25 cellular contexts compared by ENCODE assay signal in the genomic region with DNA sequence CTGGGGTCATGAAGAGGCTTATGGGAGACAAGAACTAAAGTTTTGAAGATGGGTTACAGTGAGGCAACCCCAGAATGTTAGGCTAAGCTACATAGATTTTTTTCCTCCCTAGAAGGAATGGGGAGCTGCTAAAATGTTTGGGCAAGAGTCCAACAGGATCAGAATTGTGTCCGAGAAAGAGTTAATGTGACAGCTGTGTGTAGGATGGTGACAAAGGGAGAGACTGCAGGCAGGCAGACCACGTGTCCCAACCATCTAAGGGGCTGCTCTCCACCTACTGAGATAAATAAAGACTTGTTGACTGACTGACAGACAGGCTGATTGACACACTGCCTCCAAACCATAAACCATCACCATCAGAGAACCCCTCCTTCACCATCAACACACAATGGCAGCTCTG.
A peak's percentile ranks its signal among the peaks of the same experiment; 100 is the strongest.
DNase-seq lines count a peak whose midpoint lies in the region; ATAC-seq and TF ChIP-seq lines count a peak whose summit lies in the region.
"Had no signal": no experiment of that assay in that cellular context is flagged by ENCODE, and none has a peak within 500 bp of the region (broad histone marks: within the 10 kb centered on the region; RNA-seq: fewer than 3 reads in every experiment).

No MANE protein-coding gene starts in this region.

- no peak for TF ChIP-seq CTCF in neural progenitor cell (IDR thresholded peaks at IDR 0.05)

- 58% methylated on average over 2 of the region's 2 CpGs for WGBS in mesenchymal stem cell

- no peak overlapping the region for H4K91ac ChIP-seq in mesenchymal stem cell (ENCODE audit: low read length)

- H3K23ac ChIP-seq in mesenchymal stem cell (ENCODE audit: low read length in 2 of 2): no peak overlapping the region

- H2AFZ ChIP-seq in mesenchymal stem cell (ENCODE audit: low read depth, low read length): no peak overlapping the region
- H2AFZ ChIP-seq in neural progenitor cell (replicated peaks): no peak overlapping the region
- H2AFZ ChIP-seq: GM23338 had no signal

- H3K79me1 ChIP-seq in mesenchymal stem cell (replicated peaks; ENCODE audit: low read length, poor library complexity, severe bottlenecking): no peaks in the 10 kb centered on the region

- H4K8ac ChIP-seq in mesenchymal stem cell (ENCODE audit: low read length): peak overlapping the region; percentile 0

- no peak overlapping the region for H2BK5ac ChIP-seq in mesenchymal stem cell (ENCODE audit: low read depth, low read length, poor library complexity, severe bottlenecking)

- H3K36me3 Mint-ChIP-seq in neural progenitor cell: no peaks in the 10 kb centered on the region
- H3K36me3 Mint-ChIP-seq in activated T-cell treated with anti-CD3 and anti-CD28 coated beads, Interleukin-2, amount 50 U/mL, for 72 hours (ENCODE audit: insufficient read depth in 2 of 2): no peaks in the 10 kb centered on the region
- H3K36me3 Mint-ChIP-seq: CD14-positive monocyte; CD8-positive, alpha-beta memory T cell had no signal

- no peaks in the 10 kb centered on the region for H3K9me3 Mint-ChIP-seq in neural progenitor cell
- H3K9me3 Mint-ChIP-seq in activated T-cell treated with anti-CD3 and anti-CD28 coated beads, Interleukin-2, amount 50 U/mL, for 72 hours: no peaks in the 10 kb centered on the region
- H3K9me3 Mint-ChIP-seq: CD4-positive, alpha-beta T cell; CD8-positive, alpha-beta memory T cell; GM23338; HFFc6 had no signal

- H2BK12ac ChIP-seq in mesenchymal stem cell (ENCODE audit: low read length in 2 of 2): peak overlapping the region; percentile 0 to 97

- H3K27me3 ChIP-seq in SJCRH30 (no peaks in the 10 kb centered on the region), mesenchymal stem cell (ENCODE audit: control insufficient read depth in 1 of 2, insufficient read depth in 1 of 2, low read length in 2 of 2) (peaks cover 0 to 6% of the 10 kb centered on the region in 2 experiments), neural progenitor cell (no peaks in the 10 kb centered on the region)
- H3K27me3 ChIP-seq: BLaER1 treated with 17β-estradiol and CSF1 and Interleukin-3, amounts not matched to agents 10 nM and 100 nM had no signal

- no peak overlapping the region for H3K4me3 Mint-ChIP-seq in neural progenitor cell
- no peak overlapping the region for H3K4me3 Mint-ChIP-seq in activated T-cell treated with anti-CD3 and anti-CD28 coated beads, Interleukin-2, amount 50 U/mL, for 72 hours
- H3K4me3 Mint-ChIP-seq: CD14-positive monocyte; CD4-positive, alpha-beta T cell; CD8-positive, alpha-beta memory T cell; GM23338; HFFc6 had no signal

- peak overlapping the region in 1 of 2 experiments; percentile 70 for H3K4ac ChIP-seq in mesenchymal stem cell (ENCODE audit: low read depth in 1 of 2, low read length in 2 of 2)

- H2BK120ac ChIP-seq in mesenchymal stem cell (ENCODE audit: low read depth, low read length): no peak overlapping the region

- no peaks in the 10 kb centered on the region for H3K9me3 ChIP-seq in SJCRH30 (replicated peaks)
- no peaks in the 10 kb centered on the region for H3K9me3 ChIP-seq in mesenchymal stem cell (ENCODE audit: control insufficient read depth, low read length)
- no peaks in the 10 kb centered on the region for H3K9me3 ChIP-seq in neural progenitor cell (ENCODE audit: low read depth)
- H3K9me3 ChIP-seq: A549; BE2C; BLaER1 treated with 17β-estradiol and CSF1 and Interleukin-3, amounts not matched to agents 10 nM and 100 nM; HAP-1 had no signal

- H3K4me2 ChIP-seq in mesenchymal stem cell (ENCODE audit: low read length, poor library complexity, severe bottlenecking): no peak overlapping the region
- peak overlapping the region; percentile 15 for H3K4me2 ChIP-seq in neural progenitor cell
- H3K4me2 ChIP-seq: A549; BLaER1 treated with 17β-estradiol and CSF1 and Interleukin-3, amounts not matched to agents 10 nM and 100 nM; GM23338 had no signal

- H3K9ac ChIP-seq in mesenchymal stem cell (ENCODE audit: low read length): no peak overlapping the region
- no peak overlapping the region for H3K9ac ChIP-seq in neural progenitor cell
- H3K9ac ChIP-seq: BLaER1 treated with 17β-estradiol and CSF1 and Interleukin-3, amounts not matched to agents 10 nM and 100 nM had no signal

- peak overlapping the region in 1 of 2 experiments; percentile 74 for H3K14ac ChIP-seq in mesenchymal stem cell (ENCODE audit: low read length in 2 of 2)

- H3K4me1 ChIP-seq in SJCRH30 (peaks cover 21% of the 10 kb centered on the region), mesenchymal stem cell (ENCODE audit: control insufficient read depth, insufficient read depth, low read depth, low read length) (no peaks in the 10 kb centered on the region), neural progenitor cell (peaks cover 34% of the 10 kb centered on the region)
- H3K4me1 ChIP-seq: A549, BE2C, HAP-1 had no signal

- no peak for ATAC-seq in activated T-cell treated with anti-CD3 and anti-CD28 coated beads, Interleukin-2, amount 50 U/mL, for 72 hours (replicated peaks in 1 of 2)
- no peak for ATAC-seq in HG02763 (IDR thresholded peaks at IDR 0.05; ENCODE audit: unreplicated experiment)
- ATAC-seq: A549, GM12878, GM23338 had no signal

- H3K4me3 ChIP-seq in SJCRH30 (no peak overlapping the region), mesenchymal stem cell (ENCODE audit: insufficient read depth in 1 of 2, low read depth in 1 of 2, low read length in 2 of 2) (no peak overlapping the region), neural progenitor cell (no peak overlapping the region)
- H3K4me3 ChIP-seq: A549; BLaER1 treated with 17β-estradiol and CSF1 and Interleukin-3, amounts not matched to agents 10 nM and 100 nM; GM12878; GM23338; HAP-1 had no signal

- peaks cover 29% of the 10 kb centered on the region for H3K4me1 Mint-ChIP-seq in neural progenitor cell
- H3K4me1 Mint-ChIP-seq in activated T-cell treated with anti-CD3 and anti-CD28 coated beads, Interleukin-2, amount 50 U/mL, for 72 hours (ENCODE audit: low read depth): no peaks in the 10 kb centered on the region
- H3K4me1 Mint-ChIP-seq: CD14-positive monocyte; CD8-positive, alpha-beta memory T cell had no signal

- DNase-seq in NCI-H748 (lab: John Stamatoyannopoulos, UW; ENCODE audit: unreplicated experiment) (peak; percentile 13), NCI-H748 treated with DMSO at 0.1 percent for 48 hours (lab: John Stamatoyannopoulos, UW) (no peak), SJCRH30 (peak; percentile 35 to 54), mesenchymal stem cell (no peak), neural progenitor cell (ENCODE audit: low spot score) (no peak), inferior parietal cortex (ENCODE audit: extremely low spot score) (no peak)
- no peak for DNase-seq in activated T-cell treated with anti-CD3 and anti-CD28 coated beads, Interleukin-2, amount 50 U/mL, for 72 hours
- DNase-seq: 8988T; ACHN; AML-193; BE2C; CD4-positive, alpha-beta T cell; CD8-positive, alpha-beta memory T cell; DMS 273 treated with DMSO at 0.1 percent for 48 hours; DMS79; EL; GDM1; HFFc6 had no signal

- H3K18ac ChIP-seq in mesenchymal stem cell (ENCODE audit: low read depth in 1 of 2, low read length in 2 of 2): peak overlapping the region; percentile 16 to 88

- no peaks in the 10 kb centered on the region for H3K79me2 ChIP-seq in neural progenitor cell (ENCODE audit: low read depth)

- H4K20me1 ChIP-seq in neural progenitor cell (ENCODE audit: low read depth): no peaks in the 10 kb centered on the region
- H4K20me1 ChIP-seq: BLaER1 treated with 17β-estradiol and CSF1 and Interleukin-3, amounts not matched to agents 10 nM and 100 nM had no signal

- H3K27ac ChIP-seq in SJCRH30 (no peak overlapping the region), mesenchymal stem cell (ENCODE audit: low read length, poor library complexity, severe bottlenecking) (no peak overlapping the region), neural progenitor cell (no peak overlapping the region)
- H3K27ac ChIP-seq: A549; BLaER1 treated with 17β-estradiol and CSF1 and Interleukin-3, amounts not matched to agents 10 nM and 100 nM had no signal

- peaks cover 2% of the 10 kb centered on the region for H3K27me3 Mint-ChIP-seq in neural progenitor cell (ENCODE audit: insufficient read depth, low read depth)
- H3K27me3 Mint-ChIP-seq in activated T-cell treated with anti-CD3 and anti-CD28 coated beads, Interleukin-2, amount 50 U/mL, for 72 hours (ENCODE audit: low read depth): peaks cover 18% of the 10 kb centered on the region

- no peaks in the 10 kb centered on the region for H3K36me3 ChIP-seq in SJCRH30
- H3K36me3 ChIP-seq in mesenchymal stem cell (ENCODE audit: control insufficient read depth in 1 of 2, insufficient read depth in 2 of 2, low read depth in 1 of 2, low read length in 2 of 2): no peaks in the 10 kb centered on the region
- no peaks in the 10 kb centered on the region for H3K36me3 ChIP-seq in neural progenitor cell
- H3K36me3 ChIP-seq: BE2C; BLaER1 treated with 17β-estradiol and CSF1 and Interleukin-3, amounts not matched to agents 10 nM and 100 nM; HAP-1 had no signal

- H3K27ac Mint-ChIP-seq in neural progenitor cell: peak overlapping the region; percentile 11
- H3K27ac Mint-ChIP-seq in activated T-cell treated with anti-CD3 and anti-CD28 coated beads, Interleukin-2, amount 50 U/mL, for 72 hours: no peak overlapping the region
- H3K27ac Mint-ChIP-seq: CD14-positive monocyte; CD4-positive, alpha-beta T cell; CD8-positive, alpha-beta memory T cell; GM23338; HFFc6 had no signal

- no peak overlapping the region for H2AK5ac ChIP-seq in mesenchymal stem cell (ENCODE audit: low read length, severe bottlenecking)

- no peak overlapping the region for H2BK15ac ChIP-seq in mesenchymal stem cell (ENCODE audit: low read depth, poor library complexity, severe bottlenecking)

- no peaks in the 10 kb centered on the region for H3F3A ChIP-seq in neural progenitor cell (ENCODE audit: low read depth)

Comparison
In these comparisons a context has a peak if more than half of its experiments do, and no peak if none do; other contexts are left out.
1. DNase-seq: peak in NCI-H748 (single experiment) and SJCRH30 (2 of 2); none in NCI-H748 treated with DMSO at 0.1 percent for 48 hours (single experiment), mesenchymal stem cell (single experiment), neural progenitor cell (single experiment), activated T-cell treated with anti-CD3 and anti-CD28 coated beads, Interleukin-2, amount 50 U/mL, for 72 hours (0 of 2) and inferior parietal cortex (single experiment).